ENCODE assay signal across 10 cellular contexts in genomic region chr3:14532691-14533456, GRCh38. TPM values are rescaled to one million over a fixed set of nuclear protein-coding genes. Genes with fewer than 3 reads are reported as not detected.
A peak's percentile ranks its signal among the peaks of the same experiment; 100 is the strongest.
DNase-seq lines count a peak whose midpoint lies in the region; ATAC-seq and TF ChIP-seq lines count a peak whose summit lies in the region.
"Had no signal": no experiment of that assay in that cellular context is flagged by ENCODE, and none has a peak within 500 bp of the region (broad histone marks: within the 10 kb centered on the region; RNA-seq: fewer than 3 reads in every experiment).

No MANE protein-coding gene starts in this region.

- no peak for TF ChIP-seq CTCF in nephron (IDR thresholded peaks at IDR 0.05; ENCODE audit: unreplicated experiment in 3 of 3)

- 51 to 52% methylated on average over 19 to 20 of the region's 20 CpGs for WGBS in GM23248 (ENCODE audit: low coverage in 1 of 2, low lambda C conversion rate in 2 of 2, missing lambda C conversion rate in 2 of 2), 2 experiments

- no peaks in the 10 kb centered on the region for H3K9me2 ChIP-seq in GM23248 (ENCODE audit: insufficient read depth)

- no peaks in the 10 kb centered on the region for H3K36me3 Mint-ChIP-seq in nephron (ENCODE audit: low read depth)

- H3F3A ChIP-seq in GM23248 (ENCODE audit: insufficient read depth), result no peaks in the 10 kb centered on the region

- H3K9me3 Mint-ChIP-seq in nephron, result peaks cover 3% of the 10 kb centered on the region

- no peaks in the 10 kb centered on the region for H4K20me1 ChIP-seq in GM23248 (ENCODE audit: insufficient read depth)

- H3K4me3 Mint-ChIP-seq in nephron, result peak overlapping the region in 1 of 3 experiments; percentile 37

- H3K27ac ChIP-seq in GM23248, result no peak overlapping the region
- no peak overlapping the region for H3K27ac ChIP-seq in epithelial cell of prostate

- peaks cover 13% of the 10 kb centered on the region for H3K27me3 Mint-ChIP-seq in nephron (ENCODE audit: low read depth)

- no peak overlapping the region for H3K9ac ChIP-seq in GM23248

- no peak overlapping the region for H3K4me2 ChIP-seq in GM23248 (ENCODE audit: unreplicated experiment)

- peaks cover 32% of the 10 kb centered on the region for H3K4me1 Mint-ChIP-seq in nephron

- H3K36me3 ChIP-seq in GM23248 (ENCODE audit: low read depth), result no peaks in the 10 kb centered on the region

- no peaks in the 10 kb centered on the region for H3K9me3 ChIP-seq in GM23248 (ENCODE audit: low read depth)

- H2AFZ ChIP-seq in GM23248, result no peak overlapping the region

- peaks cover 22% of the 10 kb centered on the region for H3K27me3 ChIP-seq in GM23248 (replicated peaks; ENCODE audit: insufficient read depth)

- no peak overlapping the region for H3K4me3 ChIP-seq in GM23248

- no peaks in the 10 kb centered on the region for H3K79me2 ChIP-seq in GM23248 (ENCODE audit: insufficient read depth)

- in situ Hi-C loops in GM23248 (cut with MboI), result no loop called here

- DNase-seq in GM23248 (peak; percentile 27), NCI-H460 (ENCODE audit: extremely low read depth, low read depth) (peak; percentile 37), epithelial cell of prostate (ENCODE audit: low read depth, low spot score) (peak; percentile 20), pons (ENCODE audit: low spot score) (no peak)
- no peak for DNase-seq in activated CD8-positive, alpha-beta memory T cell treated with anti-CD3 and anti-CD28 coated beads, Interleukin-2, amount 50 U/mL, for 4 hours
- DNase-seq: cerebellar nuclear complex had no signal

- no peak for ATAC-seq in GM21515 (IDR thresholded peaks at IDR 0.05; ENCODE audit: unreplicated experiment)
- ATAC-seq in GM21786 (IDR thresholded peaks at IDR 0.05; ENCODE audit: unreplicated experiment), result no peak

- H3K27ac Mint-ChIP-seq in nephron, result peak overlapping the region in 2 of 3 experiments; percentile 5 to 39

- H3K4me1 ChIP-seq in GM23248 (ENCODE audit: insufficient read depth), result no peaks in the 10 kb centered on the region

RNA-seq across cellular contexts. Expression of gene GRIP2, which starts 7.3 kb away (rescaled TPM):
- total RNA-seq in GM23248 (2014; rRNA removed; shearing (Covaris generic)), result 0.11 TPM in 1 of 2 replicates, not detected in the other
- 0.14 TPM in 1 of 2 replicates, not detected in the other for polyA plus RNA-seq in GM23248 (2016; fragmentation: Nextera tagmentation; extraction: Ambion mirVana)
- 0.03 and 0.27 TPM in 2 replicates for total RNA-seq in NCI-H460 (2014; rRNA removed; shearing (Covaris generic))
- polyA plus RNA-seq in NCI-H460 (2014; cell fraction: nucleus; rRNA removed), result 0.50 and 0.67 TPM in 2 replicates
- total RNA-seq: lung microvascular endothelial cell had no signal

Comparison
In these comparisons a context has a peak if more than half of its experiments do, and no peak if none do; other contexts are left out.
1. DNase-seq: peak in GM23248 (single experiment), NCI-H460 (single experiment) and epithelial cell of prostate (single experiment); none in activated CD8-positive, alpha-beta memory T cell treated with anti-CD3 and anti-CD28 coated beads, Interleukin-2, amount 50 U/mL, for 4 hours (single experiment) and pons (single experiment).